ENCODE assay signal across 8 cellular contexts in the genomic region with DNA sequence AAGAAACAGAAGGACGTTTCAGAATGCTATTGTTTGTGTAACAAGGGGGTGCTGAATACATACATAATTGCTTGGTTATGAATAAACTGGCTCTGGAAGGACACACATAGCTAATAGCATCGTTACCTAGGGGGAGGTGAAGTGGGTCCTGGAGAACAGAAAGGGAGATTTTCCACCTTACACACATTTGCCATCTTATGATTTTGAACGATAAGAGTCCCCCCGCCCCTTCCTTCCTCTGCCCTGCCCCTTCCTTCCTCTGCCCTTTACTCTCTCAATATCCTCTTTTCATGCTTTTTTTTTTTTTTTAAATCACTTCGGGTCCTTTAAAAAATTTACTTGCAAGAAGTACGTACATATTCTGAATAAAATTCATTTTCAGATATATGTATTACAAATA. TPM values are rescaled to one million over a fixed set of nuclear protein-coding genes. Genes with fewer than 3 reads are reported as not detected.
DNase-seq lines count a peak whose midpoint lies in the region; ATAC-seq and TF ChIP-seq lines count a peak whose summit lies in the region.

No MANE protein-coding gene starts in this region.

- no peaks in the 10 kb centered on the region for H3K27me3 Mint-ChIP-seq in CD4-positive, alpha-beta T cell
- H3K27me3 Mint-ChIP-seq in HFFc6 (ENCODE audit: insufficient read depth), result peaks cover 17% of the 10 kb centered on the region

- peak overlapping the region; percentile 89 for H2AFZ ChIP-seq in neuron (ENCODE audit: low read depth, low read length)

- CTCF ChIA-PET in CD4-positive, alpha-beta T cell (lab: Charles Lee), result interaction anchor here (1.0 to 2.1 kb wide), 3 partner anchors 82 to 151 kb away, joined by 3 to 7 read pairs (median 4); a partner anchor contains a TSS

- DNase-seq in CD4-positive, alpha-beta T cell, result peak; percentile 33 to 63 (median 47)
- DNase-seq in NOMO-1 treated with DMSO at 0.1 percent for 48 hours (lab: John Stamatoyannopoulos, UW; ENCODE audit: unreplicated experiment) (peak; percentile 80), HFFc6 (no peak), WERI-Rb-1 (no peak)
- peak; percentile 85 for DNase-seq in activated effector memory CD4-positive, alpha-beta T cell treated with anti-CD3 and anti-CD28 coated beads, Interleukin-2, amount 50 U/mL, for 16 hours

- H3K36me3 ChIP-seq in neuron (ENCODE audit: insufficient read depth, low read length), result no peaks in the 10 kb centered on the region
- H3K36me3 ChIP-seq in WERI-Rb-1, result no peaks in the 10 kb centered on the region

- peak overlapping the region; percentile 93 for H3K27ac Mint-ChIP-seq in CD4-positive, alpha-beta T cell
- H3K27ac Mint-ChIP-seq in HFFc6, result no peak overlapping the region

- H3K36me3 Mint-ChIP-seq in CD4-positive, alpha-beta T cell (ENCODE audit: low read depth), result peaks cover 10% of the 10 kb centered on the region
- H3K36me3 Mint-ChIP-seq in HFFc6 (ENCODE audit: low read depth), result no peaks in the 10 kb centered on the region

- H3K9me3 Mint-ChIP-seq in CD4-positive, alpha-beta T cell, result no peaks in the 10 kb centered on the region
- no peaks in the 10 kb centered on the region for H3K9me3 Mint-ChIP-seq in HFFc6

- H3K4me3 ChIP-seq in neuron (ENCODE audit: low read length), result peak overlapping the region; percentile 74
- no peak overlapping the region for H3K4me3 ChIP-seq in WERI-Rb-1 (ENCODE audit: low read depth, low read length)

- H3K27ac ChIP-seq in CD4-positive, alpha-beta T cell (ENCODE audit: low read depth, low read length), result peak overlapping the region; percentile 90
- no peak overlapping the region for H3K27ac ChIP-seq in WERI-Rb-1

- no peaks in the 10 kb centered on the region for H3K9me3 ChIP-seq in CD4-positive, alpha-beta T cell (ENCODE audit: control insufficient read depth, low read length)
- H3K9me3 ChIP-seq in neuron (ENCODE audit: low read length) (no peaks in the 10 kb centered on the region), WERI-Rb-1 (ENCODE audit: severe bottlenecking) (no peaks in the 10 kb centered on the region)

- peaks cover 39% of the 10 kb centered on the region for H3K4me1 Mint-ChIP-seq in CD4-positive, alpha-beta T cell (ENCODE audit: low read depth)
- peaks cover 23% of the 10 kb centered on the region for H3K4me1 Mint-ChIP-seq in HFFc6 (ENCODE audit: low read depth)

- peak; percentile 61 for ATAC-seq in CD4-positive, alpha-beta T cell (ENCODE audit: poor library complexity)
- ATAC-seq in HG03439 (IDR thresholded peaks at IDR 0.05; ENCODE audit: unreplicated experiment) (no peak), GM19397 (IDR thresholded peaks at IDR 0.05; ENCODE audit: unreplicated experiment) (no peak)

- POLR2A ChIA-PET in CD4-positive, alpha-beta T cell (lab: Charles Lee), result interaction anchor here (0.6 to 3.7 kb wide), 3 partner anchors 83 to 152 kb away, joined by 3 to 19 read pairs (median 3); a partner anchor contains a TSS

- no peaks in the 10 kb centered on the region for H3K27me3 ChIP-seq in CD4-positive, alpha-beta T cell (ENCODE audit: control insufficient read depth, insufficient read depth, low read length)
- H3K27me3 ChIP-seq in neuron (ENCODE audit: insufficient read depth, low read length), result no peaks in the 10 kb centered on the region
- no peaks in the 10 kb centered on the region for H3K27me3 ChIP-seq in WERI-Rb-1 (ENCODE audit: insufficient read depth, low read depth, severe bottlenecking)

- TF ChIP-seq CTCF in CD4-positive, alpha-beta T cell (IDR thresholded peaks at IDR 0.05), result no peak
- TF ChIP-seq CTCF in HFFc6 (IDR thresholded peaks at IDR 0.05) (no peak), WERI-Rb-1 (IDR thresholded peaks at IDR 0.05; ENCODE audit: low read depth, low read length) (no peak)

- intact Hi-C loops in CD4-positive, alpha-beta T cell (cut with DNase I, micrococcal nuclease), result loop anchor here (1.0 to 10.0 kb wide), 5 partner anchors 83 to 189 kb away; a partner anchor contains a TSS

- H3K4me3 Mint-ChIP-seq in CD4-positive, alpha-beta T cell, result peak overlapping the region; percentile 93
- no peak overlapping the region; the same call in 1 of the 2 replicates for H3K4me3 Mint-ChIP-seq in HFFc6

- H3K4me1 ChIP-seq in neuron (ENCODE audit: insufficient read depth, low read length), result peaks cover 14% of the 10 kb centered on the region

RNA-seq across cellular contexts. Expression of a gene that starts 0.9 kb away (rescaled TPM):
- 1 to 10 TPM; 4.9 to 5.2 TPM for total RNA-seq in CD4-positive, alpha-beta T cell
- total RNA-seq in HFFc6 (2021; fragmentation: NEBNext Ultra II Directional; extraction: Animal tissue kit (Norgen Biotek cat#: 25700)), result 10 to 100 TPM; 12.3 to 20.8 (median 14.7) TPM

Comparison
In these comparisons a context has a peak if more than half of its experiments do, and no peak if none do; other contexts are left out.
1. DNase-seq: peak in CD4-positive, alpha-beta T cell (10 of 10), NOMO-1 treated with DMSO at 0.1 percent for 48 hours (single experiment) and activated effector memory CD4-positive, alpha-beta T cell treated with anti-CD3 and anti-CD28 coated beads, Interleukin-2, amount 50 U/mL, for 16 hours (single experiment); none in HFFc6 (single experiment) and WERI-Rb-1 (single experiment).